ENCODE assay signal across 23 cellular contexts in genomic region chr5:79773612-79774011, GRCh38.
"Had no signal": no experiment of that assay in that cellular context is flagged by ENCODE, and none has a peak within 500 bp of the region (broad histone marks: within the 10 kb centered on the region; RNA-seq: fewer than 3 reads in every experiment).

No MANE protein-coding gene starts in this region.

- H3K4me3 ChIP-seq: adrenal gland, Peyer's patch had no signal

- H3K27me3 ChIP-seq: adrenal gland, Peyer's patch had no signal

- H3K27ac Mint-ChIP-seq: activated CD8-positive, alpha-beta memory T cell treated with anti-CD3 and anti-CD28 coated beads, Interleukin-2, amount 10 ng/mL, durations not matched to agents 7 days and 5 days; activated naive CD4-positive, alpha-beta T cell treated with anti-CD3 and anti-CD28 coated beads for 36 hours; activated naive CD8-positive, alpha-beta T cell; T-helper 1 cell treated with Interleukin-12 subunit alpha and Interleukin-12 subunit beta and Interleukin-4 antibody, amounts not matched to agents 30 μg/mL and 1 μg/mL, for 36 hours had no signal

- H3K4me1 ChIP-seq: adrenal gland, Peyer's patch had no signal

- H3K36me3 ChIP-seq: adrenal gland, Peyer's patch had no signal

- H3K36me3 Mint-ChIP-seq: activated naive CD8-positive, alpha-beta T cell had no signal

- H3K9me3 ChIP-seq: adrenal gland, Peyer's patch had no signal

- DNase-seq: activated CD8-positive, alpha-beta memory T cell treated with anti-CD3 and anti-CD28 coated beads, Interleukin-2, amount 10 ng/mL, durations not matched to agents 7 days and 5 days; activated gamma-delta T cell; activated naive CD4-positive, alpha-beta T cell treated with anti-CD3 and anti-CD28 coated beads for 36 hours; activated T-cell treated with anti-CD3 and anti-CD28 coated beads, Interleukin-2, amount 50 U/mL, for 24 hours; adrenal gland; central memory CD4-positive, alpha-beta T cell; IMR-90; KG1; NCI-H1092; NCI-H1417; NCI-H1930; NCI-H2107; NCI-H2171 treated with DMSO at 0.1 percent for 48 hours; NCI-H226; NCI-H526 treated with DMSO at 0.1 percent for 48 hours; NCI-H82; NK-92 treated with Interleukin-12 subunit alpha and Interleukin-12 subunit beta, amount 100 ng/mL, for 24 hours; Peyer's patch; SHP77 had no signal

- H3K27me3 Mint-ChIP-seq: activated naive CD8-positive, alpha-beta T cell had no signal

- ATAC-seq: activated CD4-positive, CD25-positive, alpha-beta regulatory T cell treated with anti-CD3 and anti-CD28 coated beads, Interleukin-2, amount 50 U/mL, for 24 hours; activated CD8-positive, alpha-beta memory T cell treated with anti-CD3 and anti-CD28 coated beads, Interleukin-2, amount 10 ng/mL, durations not matched to agents 7 days and 5 days had no signal

- H3K4me3 Mint-ChIP-seq: activated CD8-positive, alpha-beta memory T cell treated with anti-CD3 and anti-CD28 coated beads, Interleukin-2, amount 10 ng/mL, durations not matched to agents 7 days and 5 days; activated naive CD4-positive, alpha-beta T cell treated with anti-CD3 and anti-CD28 coated beads for 36 hours; activated naive CD8-positive, alpha-beta T cell; T-helper 1 cell treated with Interleukin-12 subunit alpha and Interleukin-12 subunit beta and Interleukin-4 antibody, amounts not matched to agents 30 μg/mL and 1 μg/mL, for 36 hours had no signal

- H3K27ac ChIP-seq: adrenal gland, Peyer's patch, RWPE1 had no signal

- H3K4me1 Mint-ChIP-seq: activated CD8-positive, alpha-beta memory T cell treated with anti-CD3 and anti-CD28 coated beads, Interleukin-2, amount 10 ng/mL, durations not matched to agents 7 days and 5 days had no signal
